17 cellular contexts compared by ENCODE assay signal in the genomic region with DNA sequence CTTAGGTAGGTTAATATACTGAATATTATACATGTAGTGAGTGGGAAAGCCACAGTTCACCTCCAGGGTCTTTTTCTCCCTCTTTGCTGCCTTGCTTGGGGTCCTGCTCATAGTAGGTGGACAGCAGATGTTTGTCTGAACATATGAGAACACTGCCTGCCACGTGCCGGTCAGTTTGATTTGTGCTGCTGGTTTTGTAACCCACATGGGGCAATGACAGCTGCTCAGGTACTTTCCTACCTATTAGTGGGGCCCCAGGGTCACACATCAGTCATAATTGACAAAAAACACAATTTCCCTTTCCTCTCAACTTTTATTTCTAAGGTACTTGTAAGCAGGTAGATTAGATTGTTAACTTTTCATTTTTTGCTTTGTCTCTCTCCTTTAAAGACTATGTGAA.
"Had no signal": no experiment of that assay in that cellular context is flagged by ENCODE, and none has a peak within 500 bp of the region (broad histone marks: within the 10 kb centered on the region; RNA-seq: fewer than 3 reads in every experiment).

No MANE protein-coding gene starts in this region.

- H3K4me3 Mint-ChIP-seq: activated naive CD8-positive, alpha-beta T cell treated with anti-CD3 and anti-CD28 coated beads, Interleukin-2, amount 10 ng/mL, durations not matched to agents 7 days and 5 days; activated T-cell treated with anti-CD3 and anti-CD28 coated beads, Interleukin-2, amount 50 U/mL, for 4 hours had no signal

- H3K27ac Mint-ChIP-seq: activated naive CD8-positive, alpha-beta T cell treated with anti-CD3 and anti-CD28 coated beads, Interleukin-2, amount 10 ng/mL, durations not matched to agents 7 days and 5 days had no signal

- DNase-seq: activated gamma-delta T cell; activated naive CD8-positive, alpha-beta T cell treated with anti-CD3 and anti-CD28 coated beads, Interleukin-2, amount 10 ng/mL, durations not matched to agents 7 days and 5 days; activated T-cell treated with anti-CD3 and anti-CD28 coated beads, Interleukin-2, amount 50 U/mL, for 4 hours; anterior cingulate cortex; brain microvascular endothelial cell; effector CD8-positive, alpha-beta T cell; foreskin fibroblast; kidney glomerular epithelial cell; left ventricle myocardium superior; mesendoderm; right cardiac atrium; small intestine; stimulated activated CD4-positive, alpha-beta T cell treated with anti-CD3 and anti-CD28 coated beads, Interleukin-4, amount 100 ng/mL, for 24 hours; stomach; SW 1271 had no signal

- ATAC-seq: activated T-cell treated with anti-CD3 and anti-CD28 coated beads, Interleukin-2, amount 50 U/mL, for 4 hours; left ventricle myocardium superior; right cardiac atrium had no signal

- H3K4me3 ChIP-seq: prostate gland, stomach, thoracic aorta had no signal

- H3K9me3 Mint-ChIP-seq: activated naive CD8-positive, alpha-beta T cell treated with anti-CD3 and anti-CD28 coated beads, Interleukin-2, amount 10 ng/mL, durations not matched to agents 7 days and 5 days; activated T-cell treated with anti-CD3 and anti-CD28 coated beads, Interleukin-2, amount 50 U/mL, for 4 hours had no signal

- H3K27me3 Mint-ChIP-seq: activated naive CD8-positive, alpha-beta T cell treated with anti-CD3 and anti-CD28 coated beads, Interleukin-2, amount 10 ng/mL, durations not matched to agents 7 days and 5 days had no signal
